ENCODE assay signal across 8 cellular contexts in genomic region chr11:105000797-105001196, GRCh38. TPM values are rescaled to one million over a fixed set of nuclear protein-coding genes. Genes with fewer than 3 reads are reported as not detected.
DNase-seq lines count a peak whose midpoint lies in the region; ATAC-seq and TF ChIP-seq lines count a peak whose summit lies in the region.

No MANE protein-coding gene starts in this region.

- H3K27ac ChIP-seq in PC-3 (ENCODE audit: low read length), result no peak overlapping the region
- H3K27ac ChIP-seq in left lung, result no peak overlapping the region

- TF ChIP-seq CTCF in GM13977 (IDR thresholded peaks at IDR 0.05; ENCODE audit: extremely low read depth, insufficient read depth, missing control alignments), result peak; percentile 90
- peak; percentile 63 for TF ChIP-seq CTCF in HFF-Myc (IDR thresholded peaks at IDR 0.05; ENCODE audit: low read depth, low read length, missing control alignments)
- TF ChIP-seq CTCF in PC-3 (conservative IDR thresholded peaks at IDR 0.05; ENCODE audit: low read depth, low read length), result peak; percentile 82
- peak; percentile 39 to 69 for TF ChIP-seq CTCF in left lung (IDR thresholded peaks at IDR 0.05)

- CTCF ChIA-PET in PC-3 (lab: Charles Lee), result no interaction called here

- no TSS peak for BruUV-seq in PC-3 (replicated peaks; lab: Mats Ljungman, UMichigan)

- no peaks in the 10 kb centered on the region for H3K79me2 ChIP-seq in PC-3 (ENCODE audit: low read length)

- in situ Hi-C loops in GM13977 (cut with MboI; ENCODE audit: low pct_unique_long_range_greater_than_20kb, low sequenced_read_pairs, unreplicated experiment), result no loop called here

- no peaks in the 10 kb centered on the region for H3F3A ChIP-seq in PC-3 (ENCODE audit: low read length, unreplicated experiment)

- H2AFZ ChIP-seq in PC-3 (ENCODE audit: low read length), result no peak overlapping the region

- no peak overlapping the region for H3K4me3 ChIP-seq in HFF-Myc (replicated peaks; ENCODE audit: low read depth, low read length)
- no peak overlapping the region for H3K4me3 ChIP-seq in PC-3 (ENCODE audit: low read length)
- no peak overlapping the region for H3K4me3 ChIP-seq in left lung

- no peaks in the 10 kb centered on the region for H4K20me1 ChIP-seq in PC-3 (ENCODE audit: low read length)

- H3K36me3 ChIP-seq in PC-3 (ENCODE audit: low read depth, low read length) (no peaks in the 10 kb centered on the region), left lung (no peaks in the 10 kb centered on the region)

- H3K9ac ChIP-seq in PC-3 (ENCODE audit: low read length), result no peak overlapping the region

- H3K4me2 ChIP-seq in PC-3 (ENCODE audit: low read length), result no peak overlapping the region

- intact Hi-C loops in PC-3 (cut with micrococcal nuclease) (loop anchor here (5.0 kb wide), 1 partner anchor 42 kb away; no protein-coding TSS in a partner anchor), left lung (cut with DNase I) (no loop called here)

- peak; percentile 8 for DNase-seq in GM13977 (ENCODE audit: low spot score)
- DNase-seq in HFF-Myc (ENCODE audit: extremely low read depth, low read depth), result no peak
- no peak for DNase-seq in PC-3
- peak in 3 of 4 experiments; percentile 8 to 27 (median 15) for DNase-seq in activated naive CD4-positive, alpha-beta T cell (lab: John Stamatoyannopoulos, UW)
- DNase-seq in left lung, result peak in 1 of 2 donors; percentile 55
- DNase-seq in stimulated activated CD8-positive, alpha-beta memory T cell treated with anti-CD3 and anti-CD28 coated beads, Interleukin-7, amount 100 ng/mL, for 24 hours (ENCODE audit: low read depth), result peak; percentile 17
- DNase-seq in cerebellum (ENCODE audit: low spot score), result no peak
- DNase-seq in hepatic stellate cell (ENCODE audit: low spot score), result no peak

- H3K4me1 ChIP-seq in PC-3 (ENCODE audit: insufficient read depth, low read length) (no peaks in the 10 kb centered on the region), left lung (no peaks in the 10 kb centered on the region)

- POLR2A ChIA-PET in PC-3 (lab: Charles Lee; ENCODE audit: unreplicated experiment), result no interaction called here

- ATAC-seq in PC-3 (no peak), left lung (peak; percentile 56)

- no peaks in the 10 kb centered on the region for H3K9me2 ChIP-seq in PC-3 (replicated peaks; ENCODE audit: low read length)

- H3K27me3 ChIP-seq in PC-3 (ENCODE audit: low read length), result no peaks in the 10 kb centered on the region
- no peaks in the 10 kb centered on the region for H3K27me3 ChIP-seq in left lung

- no peaks in the 10 kb centered on the region for H3K9me3 ChIP-seq in PC-3 (ENCODE audit: low read length)
- no peaks in the 10 kb centered on the region for H3K9me3 ChIP-seq in left lung

RNA-seq across cellular contexts. Expression of gene CASP5, which starts 22.2 kb away (rescaled TPM):
- total RNA-seq in PC-3 (2014; rRNA removed), result not detected in 2 replicates
- total RNA-seq in left lung, result 1 to 10 TPM in 1 of 2 donors, under 1 TPM in 1; 0.50 to 3.3 TPM
- total RNA-seq in cerebellum, result not detected

RNA-seq across cellular contexts. Expression of gene CASP4, which starts 32.4 kb away (rescaled TPM):
- total RNA-seq in PC-3 (2014; rRNA removed), result 38.5 and 40.9 TPM in 2 replicates
- 100 to 1,000 TPM in 1 of 2 donors, 10 to 100 TPM in 1; 91.8 to 103 TPM for total RNA-seq in left lung
- total RNA-seq in cerebellum, result 5.2 TPM

RNA-seq across cellular contexts. Expression of gene CASP1, which starts 34.1 kb away (rescaled TPM):
- 0.33 TPM in 1 of 2 replicates, not detected in the other for total RNA-seq in PC-3 (2014; rRNA removed)
- 10 to 100 TPM; 56.8 to 84.0 TPM for total RNA-seq in left lung
- 2.3 TPM for total RNA-seq in cerebellum

RNA-seq across cellular contexts. Expression of gene CARD16, which starts 44.3 kb away (rescaled TPM):
- total RNA-seq in PC-3 (2014; rRNA removed), result not detected in 2 replicates
- 10 to 100 TPM; 55.9 to 56.3 TPM for total RNA-seq in left lung
- not detected for total RNA-seq in cerebellum

Comparison
In these comparisons a context has a peak if more than half of its experiments do, and no peak if none do; other contexts are left out.
1. DNase-seq: peak in GM13977 (single experiment), activated naive CD4-positive, alpha-beta T cell (3 of 4) and stimulated activated CD8-positive, alpha-beta memory T cell treated with anti-CD3 and anti-CD28 coated beads, Interleukin-7, amount 100 ng/mL, for 24 hours (single experiment); none in HFF-Myc (single experiment), PC-3 (single experiment), cerebellum (single experiment) and hepatic stellate cell (single experiment).
2. RNA of gene CASP1, which starts 34.1 kb away (total RNA-seq): 56.8 to 84.0 TPM in left lung; 2.3 TPM in cerebellum (single experiment) and 0.33 TPM in PC-3; every median in the first group is over 10 times any median in the second.
3. Peak in every context shown above with its lines, with median percentiles within 50 percentile points of each other: CTCF ChIP-seq.